Comparison of ENCODE assay signal across 6 cellular contexts in genomic region chr16:21239646-21240045, GRCh38. TPM values are rescaled to one million over a fixed set of nuclear protein-coding genes. Genes with fewer than 3 reads are reported as not detected.
"Had no signal": no experiment of that assay in that cellular context is flagged by ENCODE, and none has a peak within 500 bp of the region (broad histone marks: within the 10 kb centered on the region; RNA-seq: fewer than 3 reads in every experiment).

No MANE protein-coding gene starts in this region.

- H3K27me3 Mint-ChIP-seq: IgD-negative memory B cell had no signal

- H3K36me3 Mint-ChIP-seq: IgD-negative memory B cell had no signal

- H3K27ac Mint-ChIP-seq: H9, IgD-negative memory B cell had no signal

- H2AFZ ChIP-seq: GM23248 had no signal

- H3K4me1 Mint-ChIP-seq: H9, IgD-negative memory B cell had no signal

- H3K4me3 ChIP-seq: GM23248 had no signal

- H3K4me3 Mint-ChIP-seq: H9, IgD-negative memory B cell had no signal

- H3K9me3 Mint-ChIP-seq: H9 had no signal

- H3K27ac ChIP-seq: GM23248 had no signal

- DNase-seq: GM23248, H9, HCEC 1CT had no signal

RNA-seq across cellular contexts. Expression of gene ANKS4B, which starts 6.1 kb away (rescaled TPM):
- total RNA-seq: GM23248 had no signal
- polyA plus RNA-seq: GM23248, IgD-negative memory B cell had no signal

RNA-seq across cellular contexts. Expression of gene ZP2, which starts 28.3 kb away (rescaled TPM):
- total RNA-seq: GM23248, H1, H9, HT-29 had no signal
- polyA plus RNA-seq: GM23248, H1, IgD-negative memory B cell had no signal

RNA-seq across cellular contexts. Expression of gene CRYM, which starts 38.4 kb away (rescaled TPM):
- total RNA-seq: GM23248 had no signal
- polyA plus RNA-seq: GM23248, IgD-negative memory B cell had no signal
